In genomic region chr2:218465987-218466633, GRCh38 we compare ENCODE assay signal across 8 cellular contexts. TPM values are rescaled to one million over a fixed set of nuclear protein-coding genes. Genes with fewer than 3 reads are reported as not detected.
A peak's percentile ranks its signal among the peaks of the same experiment; 100 is the strongest.
DNase-seq lines count a peak whose midpoint lies in the region; ATAC-seq and TF ChIP-seq lines count a peak whose summit lies in the region.

No MANE protein-coding gene starts in this region.

- H3K27me3 ChIP-seq in CD4-positive, CD25-positive, alpha-beta regulatory T cell (ENCODE audit: control insufficient read depth, insufficient read depth, low read length), result no peaks in the 10 kb centered on the region
- H3K27me3 ChIP-seq in mesendoderm (ENCODE audit: insufficient read depth, low read length, poor library complexity), result no peaks in the 10 kb centered on the region

- H2BK15ac ChIP-seq in mesendoderm (replicated peaks; ENCODE audit: low read depth), result no peak overlapping the region

- H3K27ac Mint-ChIP-seq in CD4-positive, CD25-positive, alpha-beta regulatory T cell, result peak overlapping the region in 2 of 3 donors; percentile 34 to 75

- no peak overlapping the region for H3K18ac ChIP-seq in mesendoderm (ENCODE audit: low read length)

- H4K5ac ChIP-seq in mesendoderm (ENCODE audit: low read length), result no peak overlapping the region

- H3K27ac ChIP-seq in CD4-positive, CD25-positive, alpha-beta regulatory T cell (ENCODE audit: insufficient read depth, low read length, poor library complexity, severe bottlenecking), result no peak overlapping the region
- no peak overlapping the region for H3K27ac ChIP-seq in mesendoderm (ENCODE audit: low read depth, low read length)

- no peaks in the 10 kb centered on the region for H3K79me1 ChIP-seq in mesendoderm (ENCODE audit: low read length)

- H3K36me3 ChIP-seq in CD4-positive, CD25-positive, alpha-beta regulatory T cell (ENCODE audit: control insufficient read depth, insufficient read depth, low read length), result peaks cover 12% of the 10 kb centered on the region
- H3K36me3 ChIP-seq in mesendoderm (ENCODE audit: control insufficient read depth, insufficient read depth, low read length), result no peaks in the 10 kb centered on the region

- peaks cover 27% of the 10 kb centered on the region for H3K36me3 Mint-ChIP-seq in CD4-positive, CD25-positive, alpha-beta regulatory T cell

- H2BK5ac ChIP-seq in mesendoderm (ENCODE audit: low read length), result no peak overlapping the region

- H2BK120ac ChIP-seq in mesendoderm (ENCODE audit: low read depth, low read length), result no peak overlapping the region

- H4K8ac ChIP-seq in mesendoderm (ENCODE audit: low read depth, low read length), result no peak overlapping the region

- no peak overlapping the region for H3K56ac ChIP-seq in mesendoderm (ENCODE audit: low read length)

- no peak overlapping the region for H3K23ac ChIP-seq in mesendoderm (ENCODE audit: low read length)

- H3K4ac ChIP-seq in mesendoderm (ENCODE audit: low read depth, low read length), result no peak overlapping the region

- DNase-seq in CD4-positive, CD25-positive, alpha-beta regulatory T cell, result peak in 2 of 3 donors; percentile 7 to 21
- peak; percentile 56 for DNase-seq in cerebellum (ENCODE audit: low spot score)
- peak; percentile 2 for DNase-seq in mesendoderm
- no peak for DNase-seq in COLO668 (lab: John Stamatoyannopoulos, UW; ENCODE audit: unreplicated experiment)
- no peak for DNase-seq in RPMI8226
- DNase-seq in activated CD4-positive, alpha-beta T cell treated with anti-CD3 and anti-CD28 coated beads for 1 hour, result no peak

- no peaks in the 10 kb centered on the region for H3K9me3 ChIP-seq in CD4-positive, CD25-positive, alpha-beta regulatory T cell (ENCODE audit: control insufficient read depth in 2 of 2, low read length in 2 of 2)

- H3K4me3 Mint-ChIP-seq in CD4-positive, CD25-positive, alpha-beta regulatory T cell, result no peak overlapping the region

- H3K4me1 Mint-ChIP-seq in CD4-positive, CD25-positive, alpha-beta regulatory T cell, result peaks cover 5 to 9% (median 8%) of the 10 kb centered on the region in 4 donors

- ATAC-seq in CD4-positive, CD25-positive, alpha-beta regulatory T cell (ENCODE audit: low read depth in 2 of 2), result no peak
- no peak for ATAC-seq in GM18909 (IDR thresholded peaks at IDR 0.05; ENCODE audit: poor library complexity, unreplicated experiment)

- no peaks in the 10 kb centered on the region for H3K9me3 Mint-ChIP-seq in CD4-positive, CD25-positive, alpha-beta regulatory T cell

- no peak overlapping the region for H3K9ac ChIP-seq in mesendoderm (ENCODE audit: low read length)

- H3K4me2 ChIP-seq in mesendoderm (ENCODE audit: low read length), result no peak overlapping the region

- TF ChIP-seq CTCF in LNCAP (IDR thresholded peaks at IDR 0.05), result peak; percentile 57

- H3K27me3 Mint-ChIP-seq in CD4-positive, CD25-positive, alpha-beta regulatory T cell, result no peaks in the 10 kb centered on the region

- H3K79me2 ChIP-seq in mesendoderm (ENCODE audit: control insufficient read depth, insufficient read depth, low read length), result no peaks in the 10 kb centered on the region

- no peak overlapping the region for H2AK5ac ChIP-seq in mesendoderm (ENCODE audit: low read length)

- WGBS in mesendoderm (ENCODE audit: extremely low coverage, insufficient coverage, low lambda C conversion rate), result no CpG with 5 or more reads among the region's 3 CpGs

- H3K4me3 ChIP-seq in CD4-positive, CD25-positive, alpha-beta regulatory T cell (ENCODE audit: low read depth, low read length), result no peak overlapping the region
- no peak overlapping the region for H3K4me3 ChIP-seq in mesendoderm (ENCODE audit: low read length)

- no peaks in the 10 kb centered on the region for H3K4me1 ChIP-seq in CD4-positive, CD25-positive, alpha-beta regulatory T cell (ENCODE audit: control insufficient read depth, insufficient read depth, low read length, poor library complexity, severe bottlenecking)
- H3K4me1 ChIP-seq in mesendoderm (ENCODE audit: control insufficient read depth, low read depth, low read length), result no peaks in the 10 kb centered on the region

RNA-seq across cellular contexts. Expression of gene VIL1, which starts 47.2 kb away (rescaled TPM):
- total RNA-seq in CD4-positive, CD25-positive, alpha-beta regulatory T cell, result 2.1 TPM
- polyA plus RNA-seq in CD4-positive, CD25-positive, alpha-beta regulatory T cell, result under 1 TPM in 3 of 4 donors, not detected in 1; 0.08 to 0.28 (median 0.09) TPM
- 0.73 TPM for total RNA-seq in cerebellum
- polyA plus RNA-seq in mesendoderm (2013, experiment 1 of 2), result 6.1 TPM
- polyA plus RNA-seq in mesendoderm (2013, experiment 2 of 2), result 6.5 TPM

Comparison
In these comparisons a context has a peak if more than half of its experiments do, and no peak if none do; other contexts are left out.
1. DNase-seq: peak in CD4-positive, CD25-positive, alpha-beta regulatory T cell (2 of 3), cerebellum (single experiment) and mesendoderm (single experiment); none in COLO668 (single experiment), RPMI8226 (single experiment) and activated CD4-positive, alpha-beta T cell treated with anti-CD3 and anti-CD28 coated beads for 1 hour (single experiment).